In the genomic region with DNA sequence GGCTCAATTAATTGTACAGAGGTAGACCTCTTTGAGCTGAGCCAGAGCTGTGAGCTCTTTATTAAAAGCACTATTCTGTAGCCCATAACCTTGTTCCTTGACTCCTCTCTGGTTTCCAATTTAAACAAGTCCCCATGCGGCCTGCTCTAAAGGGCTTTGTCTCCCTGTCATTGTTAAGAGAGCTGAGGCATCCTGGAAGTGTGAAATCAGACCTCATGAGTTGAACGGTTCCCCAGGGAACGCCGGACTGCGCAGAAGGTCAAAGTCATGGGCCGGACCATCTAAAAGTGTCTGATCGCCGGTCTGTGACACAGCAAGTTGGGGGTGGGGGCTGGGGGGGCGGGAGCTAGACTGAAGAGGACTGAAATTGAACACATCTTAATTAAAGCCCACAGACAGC, we compare ENCODE assay signal across 1 cellular context.
TF ChIP-seq lines count a peak whose summit lies in the region.

No MANE protein-coding gene starts in this region.

TF ChIP-seq in SK-N-SH treated with all-trans-retinoic acid at 6 μM for 48 hours, 23 proteins besides CTCF, POLR2A, EP300 and RAD21 (continued from another document):
- TF ChIP-seq TSHZ2 (CRISPR knock-in tag; IDR thresholded peaks at IDR 0.05), result no peak
- TF ChIP-seq ZNF70 (CRISPR knock-in tag; IDR thresholded peaks at IDR 0.05), result no peak
- no peak for TF ChIP-seq ZFP30 (CRISPR knock-in tag; IDR thresholded peaks at IDR 0.05)
- no peak for TF ChIP-seq TOX (CRISPR knock-in tag; IDR thresholded peaks at IDR 0.05; ENCODE audit: borderline replicate concordance)
- no peak for TF ChIP-seq SNAI2 (CRISPR knock-in tag; IDR thresholded peaks at IDR 0.05)
- TF ChIP-seq ZNF8 (CRISPR knock-in tag; IDR thresholded peaks at IDR 0.05), result no peak
- TF ChIP-seq BACH2 (CRISPR knock-in tag; IDR thresholded peaks at IDR 0.05; ENCODE audit: borderline replicate concordance), result no peak
